In genomic region chr4:158203929-158204328, GRCh38 we compare ENCODE assay signal across 21 cellular contexts. TPM values are rescaled to one million over a fixed set of nuclear protein-coding genes. Genes with fewer than 3 reads are reported as not detected.
DNase-seq lines count a peak whose midpoint lies in the region; ATAC-seq, FAIRE-seq and TF ChIP-seq lines count a peak whose summit lies in the region.
"Had no signal": no experiment of that assay in that cellular context is flagged by ENCODE, and none has a peak within 500 bp of the region (broad histone marks: within the 10 kb centered on the region; RNA-seq: fewer than 3 reads in every experiment).

No MANE protein-coding gene starts in this region.

- no peak overlapping the region for H3K27ac ChIP-seq in HCT116 (ENCODE audit: low read depth, low read length)
- no peak overlapping the region for H3K27ac ChIP-seq in small intestine (ENCODE audit: low read depth in 1 of 2, low read length in 1 of 2)
- H3K27ac ChIP-seq in naive thymus-derived CD4-positive, alpha-beta T cell (ENCODE audit: low read depth, low read length): no peak overlapping the region
- no peak overlapping the region for H3K27ac ChIP-seq in hepatocyte
- H3K27ac ChIP-seq: BLaER1 treated with 17β-estradiol and CSF1 and Interleukin-3, amounts not matched to agents 10 nM and 100 nM; GM23248 had no signal

- POLR2A ChIA-PET in HCT116 (lab: Charles Lee): no interaction called here
- POLR2A ChIA-PET in WTC11 (lab: Charles Lee): no interaction called here
- POLR2A ChIA-PET in naive thymus-derived CD4-positive, alpha-beta T cell (lab: Charles Lee): no interaction called here

- no peaks in the 10 kb centered on the region for H3K9me2 ChIP-seq in HCT116 (ENCODE audit: insufficient read depth)
- H3K9me2 ChIP-seq in hepatocyte (replicated peaks; ENCODE audit: insufficient read depth): no peaks in the 10 kb centered on the region

- TF ChIP-seq CTCF in HCT116 (IDR thresholded peaks at IDR 0.05 in 2 of 3, conservative IDR thresholded peaks at IDR 0.05 in 1 of 3; ENCODE audit: borderline replicate concordance in 1 of 3, insufficient read depth in 1 of 3, low read depth in 2 of 3, low read length in 2 of 3) (no peak), WTC11 (IDR thresholded peaks at IDR 0.05) (no peak), hepatocyte (IDR thresholded peaks at IDR 0.05; ENCODE audit: poor library complexity) (no peak)

- TF ChIP-seq POLR2A in HCT116 (IDR thresholded peaks at IDR 0.05; ENCODE audit: borderline replicate concordance, extremely low read depth, insufficient read depth, insufficient read length): no peak

- no peak for TF ChIP-seq RAD21 in HCT116 (IDR thresholded peaks at IDR 0.05; ENCODE audit: low read depth)

- no peaks in the 10 kb centered on the region for H3K36me3 Mint-ChIP-seq in WTC11
- no peaks in the 10 kb centered on the region for H3K36me3 Mint-ChIP-seq in naive thymus-derived CD4-positive, alpha-beta T cell
- H3K36me3 Mint-ChIP-seq: CD8-positive, alpha-beta memory T cell had no signal

- no peak overlapping the region for H3K27ac Mint-ChIP-seq in WTC11
- H3K27ac Mint-ChIP-seq in naive thymus-derived CD4-positive, alpha-beta T cell: no peak overlapping the region
- H3K27ac Mint-ChIP-seq: CD4-positive, alpha-beta T cell; CD8-positive, alpha-beta memory T cell had no signal

- peak overlapping the region; percentile 43 for H2AFZ ChIP-seq in HCT116 (ENCODE audit: low read depth, low read length, poor library complexity, severe bottlenecking)
- H2AFZ ChIP-seq in hepatocyte: no peak overlapping the region
- H2AFZ ChIP-seq: GM23248 had no signal

- H4K20me1 ChIP-seq in HCT116 (ENCODE audit: insufficient read depth) (no peaks in the 10 kb centered on the region), hepatocyte (ENCODE audit: insufficient read depth, poor library complexity, severe bottlenecking) (no peaks in the 10 kb centered on the region)
- H4K20me1 ChIP-seq: BLaER1 treated with 17β-estradiol and CSF1 and Interleukin-3, amounts not matched to agents 10 nM and 100 nM had no signal

- DNase-seq in HCT116 (ENCODE audit: low read depth, low spot score) (no peak), WTC11 (ENCODE audit: low spot score) (no peak), frontal cortex (ENCODE audit: low spot score in 2 of 2) (no peak), small intestine (no peak), SIG-M5 (lab: John Stamatoyannopoulos, UW) (no peak), hepatocyte (ENCODE audit: low spot score) (no peak), Ammon's horn (ENCODE audit: low spot score) (no peak)
- no peak for DNase-seq in naive thymus-derived CD4-positive, alpha-beta T cell
- DNase-seq: BE2C; CD4-positive, alpha-beta T cell; CD8-positive, alpha-beta memory T cell; DMS53; DMS79 treated with DMSO at 0.1 percent for 48 hours; GM23248; H7; HCEC 1CT had no signal

- H3K9me3 ChIP-seq in HCT116 (ENCODE audit: control insufficient read depth in 1 of 2, insufficient read depth in 1 of 2, low read depth in 1 of 2, low read length in 2 of 2) (no peaks in the 10 kb centered on the region), small intestine (ENCODE audit: control insufficient read depth, low read depth) (no peaks in the 10 kb centered on the region), hepatocyte (ENCODE audit: low read depth) (no peaks in the 10 kb centered on the region)
- H3K9me3 ChIP-seq in naive thymus-derived CD4-positive, alpha-beta T cell (ENCODE audit: control insufficient read depth in 2 of 3, low read length in 3 of 3): no peaks in the 10 kb centered on the region
- H3K9me3 ChIP-seq: BE2C had no signal

- H3K4me1 ChIP-seq in HCT116 (ENCODE audit: control insufficient read depth in 1 of 2, insufficient read depth in 2 of 2, low read length in 2 of 2) (no peaks in the 10 kb centered on the region), small intestine (ENCODE audit: control insufficient read depth in 2 of 2, insufficient read depth in 1 of 2, low read depth in 1 of 2, low read length in 1 of 2) (no peaks in the 10 kb centered on the region), hepatocyte (ENCODE audit: insufficient read depth) (no peaks in the 10 kb centered on the region)
- no peaks in the 10 kb centered on the region for H3K4me1 ChIP-seq in naive thymus-derived CD4-positive, alpha-beta T cell (ENCODE audit: control insufficient read depth in 2 of 2, insufficient read depth in 2 of 2, low read length in 2 of 2)
- H3K4me1 ChIP-seq: BE2C had no signal

- peaks cover 12% of the 10 kb centered on the region for H3K9me3 Mint-ChIP-seq in WTC11
- peaks cover 0 to 6% (median 0%) of the 10 kb centered on the region in 11 donors for H3K9me3 Mint-ChIP-seq in naive thymus-derived CD4-positive, alpha-beta T cell

- H3K4me2 ChIP-seq in HCT116 (ENCODE audit: low read length): no peak overlapping the region
- H3K4me2 ChIP-seq in hepatocyte: no peak overlapping the region

- ATAC-seq in HCT116: no peak
- no peak for ATAC-seq in WTC11
- no peak for ATAC-seq in naive thymus-derived CD4-positive, alpha-beta T cell

- BruUV-seq in HCT116 (replicated peaks; lab: Mats Ljungman, UMichigan): no TSS peak

- peak; percentile 99 for FAIRE-seq in frontal cortex (lab: Jason Lieb, UNC)
- FAIRE-seq in small intestine (lab: Jason Lieb, UNC): peak; percentile 26
- FAIRE-seq: D721Med, GM12892, H1 had no signal

- H3K27me3 ChIP-seq in HCT116 (ENCODE audit: insufficient read depth, low read length) (no peaks in the 10 kb centered on the region), small intestine (ENCODE audit: control insufficient read depth in 2 of 2, insufficient read depth in 2 of 2, low read length in 2 of 2) (no peaks in the 10 kb centered on the region), hepatocyte (no peaks in the 10 kb centered on the region)
- H3K27me3 ChIP-seq in naive thymus-derived CD4-positive, alpha-beta T cell (ENCODE audit: control insufficient read depth in 2 of 2, insufficient read depth in 2 of 2, low read length in 2 of 2): no peaks in the 10 kb centered on the region
- H3K27me3 ChIP-seq: BLaER1 treated with 17β-estradiol and CSF1 and Interleukin-3, amounts not matched to agents 10 nM and 100 nM had no signal

- H3K27me3 Mint-ChIP-seq in WTC11 (ENCODE audit: low read depth): no peaks in the 10 kb centered on the region
- H3K27me3 Mint-ChIP-seq in naive thymus-derived CD4-positive, alpha-beta T cell: peaks cover 0 to 5% (median 3%) of the 10 kb centered on the region in 5 donors

- H3K4me3 ChIP-seq in HCT116 (replicated peaks in 1 of 2; ENCODE audit: low read depth in 1 of 2, low read length in 2 of 2) (no peak overlapping the region), small intestine (ENCODE audit: low read depth in 1 of 2, low read length in 2 of 2) (no peak overlapping the region), hepatocyte (no peak overlapping the region)
- no peak overlapping the region for H3K4me3 ChIP-seq in naive thymus-derived CD4-positive, alpha-beta T cell (ENCODE audit: low read length)
- H3K4me3 ChIP-seq: BLaER1 treated with 17β-estradiol and CSF1 and Interleukin-3, amounts not matched to agents 10 nM and 100 nM; GM23248 had no signal

- 95 to 99% (median 98%) methylated on average over 3 of the region's 3 CpGs for WGBS in small intestine, 3 donors
- over 99% methylated on average over 3 of the region's 3 CpGs for WGBS in hepatocyte (ENCODE audit: low lambda C conversion rate, missing lambda C conversion rate)

- intact Hi-C loops in HCT116 (cut with micrococcal nuclease): no loop called here
- intact Hi-C loops in naive thymus-derived CD4-positive, alpha-beta T cell (cut with micrococcal nuclease): no loop called here

- no peak overlapping the region for H3K9ac ChIP-seq in HCT116 (ENCODE audit: low read length)
- H3K9ac ChIP-seq: BLaER1 treated with 17β-estradiol and CSF1 and Interleukin-3, amounts not matched to agents 10 nM and 100 nM; GM23248 had no signal

- RAD21 ChIA-PET in HCT116 (lab: Charles Lee; ENCODE audit: low non-redundant PET in 1 of 2, low total read pairs in 2 of 2, uncharacterized antibody in 2 of 2, unreplicated experiment in 2 of 2): no interaction called here

- H3K79me2 ChIP-seq in HCT116 (ENCODE audit: insufficient read depth, low read length): no peaks in the 10 kb centered on the region
- no peaks in the 10 kb centered on the region for H3K79me2 ChIP-seq in hepatocyte

- H3K4me1 Mint-ChIP-seq in WTC11: peaks cover 4% of the 10 kb centered on the region
- peaks cover 0 to under 1% (median 0%) of the 10 kb centered on the region in 7 donors for H3K4me1 Mint-ChIP-seq in naive thymus-derived CD4-positive, alpha-beta T cell
- H3K4me1 Mint-ChIP-seq: CD8-positive, alpha-beta memory T cell had no signal

- no peak overlapping the region for H3K4me3 Mint-ChIP-seq in WTC11
- no peak overlapping the region for H3K4me3 Mint-ChIP-seq in naive thymus-derived CD4-positive, alpha-beta T cell
- H3K4me3 Mint-ChIP-seq: CD14-positive monocyte; CD4-positive, alpha-beta T cell; CD8-positive, alpha-beta memory T cell had no signal

- no peaks in the 10 kb centered on the region for H3K36me3 ChIP-seq in HCT116 (ENCODE audit: control insufficient read depth in 1 of 2, insufficient read depth in 2 of 2, low read length in 2 of 2)
- no peaks in the 10 kb centered on the region for H3K36me3 ChIP-seq in small intestine (ENCODE audit: control insufficient read depth in 2 of 2, insufficient read depth in 2 of 2, low read length in 2 of 2)
- H3K36me3 ChIP-seq in naive thymus-derived CD4-positive, alpha-beta T cell (ENCODE audit: control insufficient read depth in 2 of 3, insufficient read depth in 3 of 3, low read length in 3 of 3): no peaks in the 10 kb centered on the region
- H3K36me3 ChIP-seq in hepatocyte (replicated peaks; ENCODE audit: insufficient read depth, low read depth): no peaks in the 10 kb centered on the region
- H3K36me3 ChIP-seq: BE2C had no signal

- CTCF ChIA-PET in HCT116 (lab: Charles Lee): no interaction called here
- CTCF ChIA-PET in WTC11 (lab: Charles Lee): no interaction called here
- CTCF ChIA-PET in naive thymus-derived CD4-positive, alpha-beta T cell (lab: Charles Lee): no interaction called here

TF ChIP-seq in WTC11, 78 proteins besides CTCF, POLR2A, EP300 and RAD21 (continues in another document):
- TF ChIP-seq HMGA2 (CRISPR knock-in tag; IDR thresholded peaks at IDR 0.05): peak; percentile 96

RNA-seq across cellular contexts. Expression of gene TMEM144, which starts 6.4 kb away (rescaled TPM):
- total RNA-seq in HCT116 (2021; ENCODE audit: unreplicated experiment): 12.9 TPM
- 8.4 and 8.5 TPM in 2 replicates for polyA plus RNA-seq in HCT116 (2012)
- 3.8 to 5.3 TPM (median 4.1 TPM) in 3 replicates for total RNA-seq in WTC11 (2021)
- 2.4 TPM for total RNA-seq in frontal cortex
- polyA plus RNA-seq in small intestine: 10 to 100 TPM; 10.1 to 15.0 (median 12.2) TPM
- total RNA-seq in naive thymus-derived CD4-positive, alpha-beta T cell: 1 to 10 TPM in 1 of 5 experiments, under 1 TPM in 3, not detected in 1; 0.34 to 3.4 (median 0.45) TPM
- not detected for polyA plus RNA-seq in naive thymus-derived CD4-positive, alpha-beta T cell
- total RNA-seq in hepatocyte: 58.9 and 68.5 TPM in 2 replicates
- polyA plus RNA-seq in hepatocyte: 17.5 and 18.4 TPM in 2 replicates
- polyA plus RNA-seq: CD8-positive, alpha-beta memory T cell had no signal

RNA-seq across cellular contexts. Expression of gene GASK1B, which starts 31.1 kb away (rescaled TPM):
- total RNA-seq in HCT116 (2021; ENCODE audit: unreplicated experiment) (1.3 TPM), WTC11 (2021) (0.23 to 0.32 TPM (median 0.24 TPM) in 3 replicates), frontal cortex (6.1 TPM), hepatocyte (88.8 and 89.8 TPM in 2 replicates)
- polyA plus RNA-seq in HCT116 (2012): 0.05 and 0.12 TPM in 2 replicates
- polyA plus RNA-seq in small intestine (10 to 100 TPM in 1 of 3 donors, 1 to 10 TPM in 2; 1.8 to 10.7 (median 4.3) TPM), hepatocyte (27.2 and 30.9 TPM in 2 replicates)
- 10 to 100 TPM in 1 of 5 experiments, 1 to 10 TPM in 2, under 1 TPM in 1, not detected in 1; 1.00 to 28.2 (median 1.8) TPM for total RNA-seq in naive thymus-derived CD4-positive, alpha-beta T cell
- under 1 TPM; 0.06 to 0.14 TPM for polyA plus RNA-seq in naive thymus-derived CD4-positive, alpha-beta T cell
- total RNA-seq: H1 had no signal
- polyA plus RNA-seq: CD8-positive, alpha-beta memory T cell; H1 had no signal
